ENCODE assay signal across 36 cellular contexts in genomic region chr20:21008951-21009350, GRCh38.
"Had no signal": no experiment of that assay in that cellular context is flagged by ENCODE, and none has a peak within 500 bp of the region (broad histone marks: within the 10 kb centered on the region; RNA-seq: fewer than 3 reads in every experiment).

No MANE protein-coding gene starts in this region.

- DNase-seq: Karpas-422, Kasumi-1, MG63, MM.1S, MV-4-11, NCI-H1048, NCI-H1092, NCI-H1092 treated with DMSO at 0.1 percent for 48 hours, NCI-H1105, NCI-H1105 treated with DMSO at 0.1 percent for 48 hours, NCI-H1417, NCI-H1417 treated with DMSO at 0.1 percent for 48 hours, NCI-H1436, NCI-H1436 treated with DMSO at 0.1 percent for 48 hours, NCI-H146, NCI-H1694, NCI-H1694 treated with DMSO at 0.1 percent for 48 hours, NCI-H187, NCI-H187 treated with DMSO at 0.1 percent for 48 hours, NCI-H1930, NCI-H2029, NCI-H2029 treated with DMSO at 0.1 percent for 48 hours, NCI-H2081, NCI-H2081 treated with DMSO at 0.1 percent for 48 hours, NCI-H2107, NCI-H2171, NCI-H2171 treated with DMSO at 0.1 percent for 48 hours, NCI-H2227 treated with DMSO at 0.1 percent for 48 hours, NCI-H226, NCI-H345, NCI-H446, NCI-H446 treated with DMSO at 0.1 percent for 48 hours, NCI-H510A, NCI-H510A treated with DMSO at 0.1 percent for 48 hours, NCI-H524, NCI-H524 treated with DMSO at 0.1 percent for 48 hours had no signal

- H3K9me3 ChIP-seq: MG63 had no signal

- H3K36me3 ChIP-seq: MG63 had no signal

- H3K4me3 ChIP-seq: MG63 had no signal

- H3K27me3 ChIP-seq: MG63 had no signal
